15 cellular contexts compared by ENCODE assay signal in the genomic region with DNA sequence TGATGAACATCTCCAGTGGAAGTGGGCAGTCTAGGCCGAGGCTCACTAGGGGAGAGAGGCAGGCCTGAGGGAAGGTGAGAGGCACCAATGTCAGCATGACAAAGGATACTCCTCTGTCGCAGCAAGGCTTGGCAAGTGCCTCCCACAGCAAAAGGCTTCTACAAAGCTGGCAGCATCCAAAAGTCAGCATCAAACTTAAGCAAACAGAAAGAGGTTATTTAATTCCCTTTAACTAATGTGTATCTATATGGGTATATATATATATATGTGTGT. TPM values are rescaled to one million over a fixed set of nuclear protein-coding genes. Genes with fewer than 3 reads are reported as not detected.
A peak's percentile ranks its signal among the peaks of the same experiment; 100 is the strongest.
DNase-seq lines count a peak whose midpoint lies in the region; ATAC-seq and TF ChIP-seq lines count a peak whose summit lies in the region.
"Had no signal": no experiment of that assay in that cellular context is flagged by ENCODE, and none has a peak within 500 bp of the region (broad histone marks: within the 10 kb centered on the region; RNA-seq: fewer than 3 reads in every experiment).

No MANE protein-coding gene starts in this region.

- H3K79me2 ChIP-seq in H9 (ENCODE audit: insufficient read depth, low read length) (no peaks in the 10 kb centered on the region), smooth muscle cell (ENCODE audit: low read depth) (no peaks in the 10 kb centered on the region)

- no peak overlapping the region for H3K9ac ChIP-seq in H9 (ENCODE audit: extremely low read depth, insufficient read length, low read length)
- H3K9ac ChIP-seq in smooth muscle cell (ENCODE audit: low read depth) = no peak overlapping the region

- no peak overlapping the region for H3T11ph ChIP-seq in H9 (ENCODE audit: low read length)

- no peak for TF ChIP-seq CTCF in H9 (conservative IDR thresholded peaks at IDR 0.05)
- no peak for TF ChIP-seq CTCF in RWPE1 (conservative IDR thresholded peaks at IDR 0.05; ENCODE audit: low read depth)
- TF ChIP-seq CTCF in smooth muscle cell (IDR thresholded peaks at IDR 0.05; ENCODE audit: borderline replicate concordance, insufficient read depth, poor library complexity, severe bottlenecking) = no peak
- TF ChIP-seq CTCF in Caco-2 (IDR thresholded peaks at IDR 0.05; ENCODE audit: insufficient read depth in 1 of 2, low read depth in 1 of 2, low read length in 1 of 2, severe bottlenecking in 1 of 2, unreplicated experiment in 1 of 2) = no peak
- TF ChIP-seq CTCF in BE2C (IDR thresholded peaks at IDR 0.05; ENCODE audit: low read depth, low read length) = no peak

- H3F3A ChIP-seq in smooth muscle cell (ENCODE audit: low read depth) = no peaks in the 10 kb centered on the region

- no peak overlapping the region for H3K56ac ChIP-seq in H9 (ENCODE audit: insufficient read length, low read depth, low read length)

- intact Hi-C loops in Caco-2 (cut with micrococcal nuclease; ENCODE audit: unreplicated experiment) = no loop called here

- H3K27ac Mint-ChIP-seq in H9 (peak overlapping the region in 2 of 3 experiments; percentile 42 to 59; a peak in 2 of 7 replicates), Caco-2 (ENCODE audit: unreplicated experiment) (no peak overlapping the region)
- H3K27ac Mint-ChIP-seq: CD8-positive, alpha-beta T cell had no signal

- H3K4me3 ChIP-seq in smooth muscle cell (no peak overlapping the region), Caco-2 (ENCODE audit: low read depth, low read length) (no peak overlapping the region), BE2C (ENCODE audit: low read depth, low read length) (no peak overlapping the region)
- H3K4me3 ChIP-seq: HAP-1 had no signal

- H3K9me3 Mint-ChIP-seq in H9 (peaks cover 0 to 3% of the 10 kb centered on the region in 2 experiments; a peak in 1 of 5 replicates), Caco-2 (ENCODE audit: unreplicated experiment) (no peaks in the 10 kb centered on the region)
- H3K9me3 Mint-ChIP-seq: CD8-positive, alpha-beta T cell had no signal

- no peak overlapping the region for H4K91ac ChIP-seq in H9 (ENCODE audit: insufficient read length, low read depth, low read length)

- no peak overlapping the region for H2BK20ac ChIP-seq in H9 (ENCODE audit: low read depth, low read length, poor library complexity, severe bottlenecking)

- H2BK5ac ChIP-seq in H9 (ENCODE audit: insufficient read length, low read length) = no peak overlapping the region

- H3K23ac ChIP-seq in H9 (ENCODE audit: insufficient read length, low read depth, low read length) = no peak overlapping the region

- H3K9me3 ChIP-seq in H9 (ENCODE audit: control insufficient read depth, low read depth, low read length) (no peaks in the 10 kb centered on the region), smooth muscle cell (replicated peaks; ENCODE audit: low read depth) (no peaks in the 10 kb centered on the region), Caco-2 (no peaks in the 10 kb centered on the region), BE2C (no peaks in the 10 kb centered on the region)
- H3K9me3 ChIP-seq: HAP-1 had no signal

- H3K36me3 ChIP-seq in smooth muscle cell (ENCODE audit: low read depth) (no peaks in the 10 kb centered on the region), Caco-2 (ENCODE audit: control insufficient read depth, insufficient read depth, low read length) (no peaks in the 10 kb centered on the region), BE2C (no peaks in the 10 kb centered on the region)
- H3K36me3 ChIP-seq: HAP-1 had no signal

- ATAC-seq in HG03457 (IDR thresholded peaks at IDR 0.05; ENCODE audit: unreplicated experiment) = no peak
- ATAC-seq: CD8-positive, alpha-beta T cell had no signal

- H3K36me3 Mint-ChIP-seq in H9 (ENCODE audit: insufficient read depth in 1 of 3, low read depth in 3 of 3) (peaks cover 0 to 5% (median 0%) of the 10 kb centered on the region in 3 experiments; a peak in 1 of 7 replicates), Caco-2 (ENCODE audit: insufficient read depth, unreplicated experiment) (no peaks in the 10 kb centered on the region)
- H3K36me3 Mint-ChIP-seq: CD8-positive, alpha-beta T cell had no signal

- H3K4me2 ChIP-seq in H9 (ENCODE audit: insufficient read depth, insufficient read length, low read length) (no peak overlapping the region), smooth muscle cell (no peak overlapping the region)

- no peak overlapping the region for H3K27ac ChIP-seq in H9 (ENCODE audit: insufficient read length, low read depth, low read length)
- H3K27ac ChIP-seq in RWPE1 = peak overlapping the region; percentile 77
- peak overlapping the region; percentile 41 for H3K27ac ChIP-seq in epithelial cell of prostate
- H3K27ac ChIP-seq in smooth muscle cell (ENCODE audit: low read depth) = peak overlapping the region; percentile 80

- H3K27me3 ChIP-seq in H9 (ENCODE audit: insufficient read depth, low read length) (no peaks in the 10 kb centered on the region), smooth muscle cell (ENCODE audit: low read depth) (no peaks in the 10 kb centered on the region), Caco-2 (replicated peaks; ENCODE audit: control insufficient read depth, insufficient read depth, low read length) (no peaks in the 10 kb centered on the region), BE2C (no peaks in the 10 kb centered on the region)

- no peak overlapping the region for H2BK120ac ChIP-seq in H9 (ENCODE audit: low read depth, low read length, poor library complexity, severe bottlenecking)

- H3K27me3 Mint-ChIP-seq in H9 (ENCODE audit: low read depth) = no peaks in the 10 kb centered on the region; the same call in none of the 2 replicates
- no peaks in the 10 kb centered on the region for H3K27me3 Mint-ChIP-seq in Caco-2 (ENCODE audit: insufficient read depth, unreplicated experiment)

- peaks cover 4% of the 10 kb centered on the region for H3K23me2 ChIP-seq in H9 (ENCODE audit: insufficient read length, low read depth, low read length, poor library complexity, severe bottlenecking)

- H3K4ac ChIP-seq in H9 (ENCODE audit: low read depth, low read length) = no peak overlapping the region

- no peaks in the 10 kb centered on the region for H3K79me1 ChIP-seq in H9 (ENCODE audit: insufficient read depth, low read depth, low read length, poor library complexity, severe bottlenecking)

- H2AFZ ChIP-seq in H9 (ENCODE audit: low read length) (no peak overlapping the region), smooth muscle cell (ENCODE audit: low read depth) (no peak overlapping the region)

- H3K4me3 Mint-ChIP-seq in H9 (no peak overlapping the region), Caco-2 (ENCODE audit: unreplicated experiment) (no peak overlapping the region)
- H3K4me3 Mint-ChIP-seq: CD8-positive, alpha-beta T cell had no signal

- no peak overlapping the region for H2BK12ac ChIP-seq in H9 (ENCODE audit: insufficient read length, low read depth, low read length)

- no CpG with 5 or more reads among the region's 2 CpGs for WGBS in H9 (ENCODE audit: extremely low coverage, insufficient read length, low lambda C conversion rate)
- 43% methylated on average over 2 of the region's 2 CpGs for WGBS in smooth muscle cell (ENCODE audit: low lambda C conversion rate)

- no peak overlapping the region for H2BK15ac ChIP-seq in H9 (ENCODE audit: low read depth, low read length)

- POLR2A ChIA-PET in RWPE1 (lab: Yijun Ruan, JAX; ENCODE audit: low non-redundant PET) (interaction anchor here (0.6 kb wide), 1 partner anchor 38 kb away, joined by 4 read pairs; no protein-coding TSS in a partner anchor), Caco-2 (lab: Charles Lee) (no interaction called here)

- DNase-seq in H9 (no peak), RWPE1 (ENCODE audit: low spot score) (no peak), epithelial cell of prostate (ENCODE audit: low read depth, low spot score) (no peak), smooth muscle cell (lab: John Stamatoyannopoulos, UW; ENCODE audit: unreplicated experiment) (no peak), Caco-2 (no peak), BE2C (no peak)
- DNase-seq: CD8-positive, alpha-beta T cell; NCI-H1048; NCI-H1694 treated with DMSO at 0.1 percent for 48 hours; NCI-H345; NCI-H69; NK-92 treated with Interleukin-12 subunit alpha and Interleukin-12 subunit beta, amount 100 ng/mL, for 24 hours; OCI-M1 had no signal

- H4K8ac ChIP-seq in H9 (replicated peaks; ENCODE audit: insufficient read length, low read depth, low read length) = no peak overlapping the region

- no peak overlapping the region for H2AK5ac ChIP-seq in H9 (ENCODE audit: insufficient read length, low read length)

- no peak overlapping the region for H3K14ac ChIP-seq in H9 (ENCODE audit: insufficient read depth, low read length)

- BruUV-seq in Caco-2 (replicated peaks; lab: Mats Ljungman, UMichigan) = no TSS peak

- H4K20me1 ChIP-seq in H9 (ENCODE audit: control insufficient read depth, insufficient read depth, insufficient read length) (no peaks in the 10 kb centered on the region), smooth muscle cell (ENCODE audit: low read depth) (no peaks in the 10 kb centered on the region)

- H3K4me1 Mint-ChIP-seq in H9 (peaks cover 12 to 14% of the 10 kb centered on the region in 2 experiments), Caco-2 (ENCODE audit: low read depth, unreplicated experiment) (no peaks in the 10 kb centered on the region)

- no peak overlapping the region for H4K5ac ChIP-seq in H9 (ENCODE audit: insufficient read length, low read depth, low read length)

- H3K18ac ChIP-seq in H9 (ENCODE audit: insufficient read length, low read depth, low read length) = no peak overlapping the region

- peaks cover 3% of the 10 kb centered on the region; the same call in 1 of the 2 replicates for H3K4me1 ChIP-seq in H9 (ENCODE audit: insufficient read depth, low read length)
- H3K4me1 ChIP-seq in smooth muscle cell (ENCODE audit: low read depth) = peaks cover 2% of the 10 kb centered on the region
- H3K4me1 ChIP-seq in Caco-2 = no peaks in the 10 kb centered on the region
- H3K4me1 ChIP-seq in BE2C = no peaks in the 10 kb centered on the region
- H3K4me1 ChIP-seq: HAP-1 had no signal

- CTCF ChIA-PET in RWPE1 (lab: Yijun Ruan, JAX) = no interaction called here
- CTCF ChIA-PET in Caco-2 (lab: Charles Lee) = no interaction called here

RNA-seq across cellular contexts. Expression of gene NIFK, which starts 41.6 kb away (rescaled TPM):
- total RNA-seq in H9 (2021) (155 and 180 TPM in 2 replicates), smooth muscle cell (28.0 and 92.5 TPM in 2 replicates), Caco-2 (2022) (84.7 and 104 TPM in 2 replicates)
- polyA plus RNA-seq in smooth muscle cell = 43.6 and 45.1 TPM in 2 replicates
- 53.1 TPM for polyA plus RNA-seq in BE2C (2012; ENCODE audit: insufficient read depth, insufficient read length, low read depth)

RNA-seq across cellular contexts. Expression of gene CLASP1, which starts 45.9 kb away (rescaled TPM):
- total RNA-seq in H9 (2021) (45.9 and 51.9 TPM in 2 replicates), smooth muscle cell (33.8 and 54.8 TPM in 2 replicates), Caco-2 (2022) (46.1 and 47.4 TPM in 2 replicates)
- polyA plus RNA-seq in smooth muscle cell = 15.0 and 16.1 TPM in 2 replicates
- polyA plus RNA-seq in BE2C (2012; ENCODE audit: insufficient read depth, insufficient read length, low read depth) = 15.9 TPM
